Comparison of ENCODE assay signal across 33 cellular contexts in the genomic region with DNA sequence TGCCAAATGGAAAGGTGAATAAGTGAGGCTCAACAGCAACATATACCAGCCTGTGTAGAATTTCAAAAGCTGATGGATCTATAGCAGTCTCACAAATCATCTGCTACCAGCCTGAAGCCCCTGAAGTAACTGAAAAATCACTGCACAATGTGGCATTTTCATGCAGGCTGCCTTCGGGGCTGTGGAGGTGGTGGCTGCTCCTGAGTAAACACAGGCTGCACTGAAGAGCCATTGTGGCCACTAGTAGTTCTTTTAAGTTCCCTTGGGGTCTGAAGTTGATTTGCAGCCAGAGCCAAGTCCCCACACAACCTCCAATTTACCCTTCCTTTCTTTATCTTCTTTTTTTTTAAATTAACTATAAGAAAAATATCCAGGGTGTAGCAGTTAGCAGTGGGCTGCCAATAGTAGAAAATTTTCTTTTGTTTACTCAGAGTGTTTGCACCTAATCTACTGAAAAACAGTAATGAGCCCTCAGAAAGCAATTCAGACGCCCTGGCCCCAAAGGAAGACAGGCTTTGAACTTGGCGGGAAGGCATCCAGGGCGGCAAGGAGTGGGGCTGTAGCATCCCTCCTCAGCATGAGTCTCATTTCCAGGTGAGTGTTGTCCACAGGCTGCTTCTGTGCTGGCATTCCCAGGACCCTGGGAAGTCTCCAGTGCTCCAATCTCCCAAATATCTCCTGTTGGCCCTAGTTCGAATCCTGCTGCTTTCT. TPM values are rescaled to one million over a fixed set of nuclear protein-coding genes. Genes with fewer than 3 reads are reported as not detected.
DNase-seq lines count a peak whose midpoint lies in the region; ATAC-seq and TF ChIP-seq lines count a peak whose summit lies in the region.
"Had no signal": no experiment of that assay in that cellular context is flagged by ENCODE, and none has a peak within 500 bp of the region (broad histone marks: within the 10 kb centered on the region; RNA-seq: fewer than 3 reads in every experiment).

No MANE protein-coding gene starts in this region.

- H3K36me3 Mint-ChIP-seq in GM23338 (ENCODE audit: low read depth) = no peaks in the 10 kb centered on the region
- H3K36me3 Mint-ChIP-seq: immature natural killer cell had no signal

- H3K27ac Mint-ChIP-seq in GM23338 = no peak overlapping the region
- H3K27ac Mint-ChIP-seq: activated CD4-positive, alpha-beta T cell treated with anti-CD3 and anti-CD28 coated beads, Interleukin-2, amount 10 ng/mL, durations not matched to agents 24 days and 14 days; activated T-cell treated with anti-CD3 and anti-CD28 coated beads, Interleukin-2, amount 50 U/mL, for 24 hours; CD4-positive, alpha-beta T cell; dendritic cell treated with granulocyte-macrophage colony-stimulating factor and Interleukin-4, amounts not matched to agents 40 ng/mL and 50 ng/mL, for 4 days; immature natural killer cell had no signal

- no peak overlapping the region for H3K4me3 Mint-ChIP-seq in GM23338
- H3K4me3 Mint-ChIP-seq: activated CD4-positive, alpha-beta T cell treated with anti-CD3 and anti-CD28 coated beads, Interleukin-2, amount 10 ng/mL, durations not matched to agents 24 days and 14 days; activated T-cell treated with anti-CD3 and anti-CD28 coated beads, Interleukin-2, amount 50 U/mL, for 24 hours; CD4-positive, alpha-beta T cell; central memory CD8-positive, alpha-beta T cell; dendritic cell treated with granulocyte-macrophage colony-stimulating factor and Interleukin-4, amounts not matched to agents 40 ng/mL and 50 ng/mL, for 4 days; immature natural killer cell had no signal

- no peaks in the 10 kb centered on the region for H3F3A ChIP-seq in GM23338 (replicated peaks; ENCODE audit: low read depth)

- H3K9me2 ChIP-seq in GM23338 (ENCODE audit: insufficient read depth) = no peaks in the 10 kb centered on the region

- intact Hi-C loops in left cardiac atrium (cut with DNase I) = no loop called here

- no peaks in the 10 kb centered on the region; the same call in 2 of the 3 replicates for H3K4me1 Mint-ChIP-seq in GM23338
- H3K4me1 Mint-ChIP-seq: activated CD4-positive, alpha-beta T cell treated with anti-CD3 and anti-CD28 coated beads, Interleukin-2, amount 10 ng/mL, durations not matched to agents 24 days and 14 days; central memory CD8-positive, alpha-beta T cell; immature natural killer cell had no signal

- ATAC-seq in GM23338 (peak; percentile 56; the same call in 2 of the 3 replicates), lung (ENCODE audit: insufficient read depth, low FRiP score) (peak; percentile 12), left cardiac atrium (no peak)
- ATAC-seq: gastrocnemius medialis, K562, left lobe of liver had no signal

- no peaks in the 10 kb centered on the region for H3K9me3 ChIP-seq in SJCRH30 (replicated peaks)
- no peaks in the 10 kb centered on the region for H3K9me3 ChIP-seq in lung (ENCODE audit: control insufficient read depth in 2 of 2, insufficient read depth in 1 of 2, low read length in 1 of 2)
- H3K9me3 ChIP-seq: esophagus squamous epithelium, gastrocnemius medialis, HAP-1, neutrophil, prostate gland, suprapubic skin had no signal

- H3K36me3 ChIP-seq in GM23338 (ENCODE audit: insufficient read depth) = no peaks in the 10 kb centered on the region
- H3K36me3 ChIP-seq in SJCRH30 = no peaks in the 10 kb centered on the region
- H3K36me3 ChIP-seq in lung (ENCODE audit: control insufficient read depth in 2 of 2, insufficient read depth in 2 of 2, low read length in 2 of 2) = no peaks in the 10 kb centered on the region
- H3K36me3 ChIP-seq: esophagus squamous epithelium, gastrocnemius medialis, HAP-1, neutrophil, prostate gland, suprapubic skin, WERI-Rb-1 had no signal

- H3K27me3 Mint-ChIP-seq in GM23338 (ENCODE audit: insufficient read depth, low read depth, poor library complexity) = peaks cover 4% of the 10 kb centered on the region

- 42 to 59% methylated on average over 5 of the region's 5 CpGs for WGBS in lung, 2 donors

- TF ChIP-seq CTCF in GM23338 (conservative IDR thresholded peaks at IDR 0.05; ENCODE audit: low read depth in 2 of 2) (no peak), lung (IDR thresholded peaks at IDR 0.05; ENCODE audit: control extremely low read depth, extremely low read depth) (no peak)

- H2AFZ ChIP-seq in GM23338 = peak overlapping the region; percentile 89

- H3K79me2 ChIP-seq in GM23338 (replicated peaks; ENCODE audit: insufficient read depth) = no peaks in the 10 kb centered on the region

- H4K20me1 ChIP-seq in GM23338 (replicated peaks; ENCODE audit: insufficient read depth) = no peaks in the 10 kb centered on the region

- H3K4me1 ChIP-seq in GM23338 (ENCODE audit: insufficient read depth) = 0 out of 2 replicates have a peak, but pooled peaks cover 6% of the 10 kb centered on the region
- no peaks in the 10 kb centered on the region; the same call in 1 of the 2 replicates for H3K4me1 ChIP-seq in SJCRH30
- no peaks in the 10 kb centered on the region for H3K4me1 ChIP-seq in lung (ENCODE audit: control insufficient read depth in 2 of 2, insufficient read depth in 2 of 2, low read length in 2 of 2)
- H3K4me1 ChIP-seq: esophagus squamous epithelium, gastrocnemius medialis, HAP-1, prostate gland, suprapubic skin had no signal

- H3K27me3 ChIP-seq in GM23338 (ENCODE audit: insufficient read depth) = no peaks in the 10 kb centered on the region
- no peaks in the 10 kb centered on the region for H3K27me3 ChIP-seq in SJCRH30
- H3K27me3 ChIP-seq in lung (ENCODE audit: control insufficient read depth, insufficient read depth) = no peaks in the 10 kb centered on the region
- H3K27me3 ChIP-seq: gastrocnemius medialis, neutrophil, suprapubic skin had no signal

- no peak overlapping the region for H3K4me2 ChIP-seq in GM23338

- no peak overlapping the region for H3K27ac ChIP-seq in GM23338 (ENCODE audit: low read depth)
- H3K27ac ChIP-seq in SJCRH30 = no peak overlapping the region
- H3K27ac ChIP-seq in lung (ENCODE audit: low read depth in 1 of 2, low read length in 1 of 2) = no peak overlapping the region
- H3K27ac ChIP-seq: esophagus squamous epithelium, gastrocnemius medialis, neutrophil, prostate gland, suprapubic skin, WERI-Rb-1 had no signal

- no peaks in the 10 kb centered on the region for H3K9me3 Mint-ChIP-seq in GM23338
- H3K9me3 Mint-ChIP-seq: activated CD4-positive, alpha-beta T cell treated with anti-CD3 and anti-CD28 coated beads, Interleukin-2, amount 10 ng/mL, durations not matched to agents 24 days and 14 days; activated T-cell treated with anti-CD3 and anti-CD28 coated beads, Interleukin-2, amount 50 U/mL, for 24 hours; CD4-positive, alpha-beta T cell; central memory CD8-positive, alpha-beta T cell; dendritic cell treated with granulocyte-macrophage colony-stimulating factor and Interleukin-4, amounts not matched to agents 40 ng/mL and 50 ng/mL, for 4 days had no signal

- DNase-seq in NCI-H1417 (lab: John Stamatoyannopoulos, UW) = peak; percentile 6 to 48 (median 46)
- DNase-seq in NCI-H1417 treated with DMSO at 0.1 percent for 48 hours (lab: John Stamatoyannopoulos, UW) = no peak
- DNase-seq in GM23338 (ENCODE audit: low spot score) = peak; percentile 33
- peak; percentile 11 to 42 for DNase-seq in SJCRH30
- no peak for DNase-seq in lung (ENCODE audit: low spot score)
- no peak for DNase-seq in UCSD-AML1 (lab: John Stamatoyannopoulos, UW; ENCODE audit: unreplicated experiment)
- DNase-seq in activated naive CD4-positive, alpha-beta T cell (lab: John Stamatoyannopoulos, UW) = no peak
- DNase-seq in left cardiac atrium = no peak
- DNase-seq: 8988T; activated CD4-positive, alpha-beta T cell treated with anti-CD3 and anti-CD28 coated beads, Interleukin-2, amount 10 ng/mL, durations not matched to agents 24 days and 14 days; activated gamma-delta T cell; activated T-cell treated with anti-CD3 and anti-CD28 coated beads, Interleukin-2, amount 50 U/mL, for 24 hours; AML-193; CD4-positive, alpha-beta T cell; esophagus squamous epithelium; gastrocnemius medialis; hippocampal formation; immature natural killer cell; NCI-H1436; NCI-H526 treated with DMSO at 0.1 percent for 48 hours; RPMI8226; stimulated activated naive CD4-positive, alpha-beta T cell; WERI-Rb-1 had no signal

- no peak overlapping the region for H3K4me3 ChIP-seq in GM23338
- H3K4me3 ChIP-seq in SJCRH30 = no peak overlapping the region
- H3K4me3 ChIP-seq in lung = no peak overlapping the region
- H3K4me3 ChIP-seq: esophagus squamous epithelium, gastrocnemius medialis, HAP-1, K562, prostate gland, suprapubic skin had no signal

TF ChIP-seq in GM23338, 12 proteins besides CTCF, POLR2A, EP300 and RAD21:
- TF ChIP-seq POLR2AphosphoS5 (IDR thresholded peaks at IDR 0.05; ENCODE audit: low read depth) (no peak), EZH2phosphoT487 (IDR thresholded peaks at IDR 0.05; ENCODE audit: unreplicated experiment) (no peak), CREB1 (CRISPR knock-in tag; IDR thresholded peaks at IDR 0.05; ENCODE audit: low read depth) (no peak), EZH2 (IDR thresholded peaks at IDR 0.05; ENCODE audit: low read depth, unreplicated experiment) (no peak), JUNB (IDR thresholded peaks at IDR 0.05; ENCODE audit: unreplicated experiment) (no peak)

RNA-seq across cellular contexts. Expression of a gene that starts 13.3 kb away (rescaled TPM):
- total RNA-seq in GM23338 (2014; rRNA removed; shearing (Covaris generic)) = 3.6 and 4.3 TPM in 2 replicates
- 1.1 and 1.4 TPM in 2 replicates for polyA plus RNA-seq in GM23338 (2016; fragmentation: Nextera tagmentation; extraction: Ambion mirVana)
- 14.8 and 15.6 TPM in 2 replicates for total RNA-seq in SJCRH30 (2014; rRNA removed; shearing (Covaris generic))
- 1 to 10 TPM; 1.8 to 2.9 TPM for total RNA-seq in lung
- under 1 TPM; 0.17 to 0.30 TPM for polyA plus RNA-seq in lung
- total RNA-seq in left cardiac atrium = under 1 TPM; 0.60 to 0.82 TPM
- total RNA-seq: activated CD4-positive, alpha-beta T cell treated with anti-CD3 and anti-CD28 coated beads, Interleukin-2, amount 10 ng/mL, durations not matched to agents 24 days and 14 days; activated CD8-positive, alpha-beta memory T cell treated with anti-CD3 and anti-CD28 coated beads for 36 hours; CD4-positive, alpha-beta T cell; K562; T-helper 2 cell treated with Interferon-gamma antibody and Interleukin-4, amounts not matched to agents 100 ng/mL and 5 ng/mL, for 36 hours had no signal
- polyA plus RNA-seq: immature natural killer cell, K562 had no signal

RNA-seq across cellular contexts. Expression of a gene that starts 45.3 kb away (rescaled TPM):
- total RNA-seq in GM23338 (2014; rRNA removed; shearing (Covaris generic)) = 4.4 and 5.7 TPM in 2 replicates
- polyA plus RNA-seq in GM23338 (2016; fragmentation: Nextera tagmentation; extraction: Ambion mirVana) (2.1 and 2.8 TPM in 2 replicates), lung (1 to 10 TPM; 2.4 to 3.7 TPM)
- 4.0 and 4.8 TPM in 2 replicates for total RNA-seq in SJCRH30 (2014; rRNA removed; shearing (Covaris generic))
- total RNA-seq in lung (10 to 100 TPM in 1 of 2 donors, 1 to 10 TPM in 1; 9.4 to 28.7 TPM), left cardiac atrium (1 to 10 TPM; 1.9 to 2.7 TPM)
- total RNA-seq: activated CD4-positive, alpha-beta T cell treated with anti-CD3 and anti-CD28 coated beads, Interleukin-2, amount 10 ng/mL, durations not matched to agents 24 days and 14 days; activated CD8-positive, alpha-beta memory T cell treated with anti-CD3 and anti-CD28 coated beads for 36 hours; CD4-positive, alpha-beta T cell; T-helper 2 cell treated with Interferon-gamma antibody and Interleukin-4, amounts not matched to agents 100 ng/mL and 5 ng/mL, for 36 hours had no signal

Comparison
In these comparisons a context has a peak if more than half of its experiments do, and no peak if none do; other contexts are left out.
1. DNase-seq: peak in NCI-H1417 (3 of 3), GM23338 (single experiment) and SJCRH30 (2 of 2); none in NCI-H1417 treated with DMSO at 0.1 percent for 48 hours (single experiment), lung (single experiment), UCSD-AML1 (single experiment), activated naive CD4-positive, alpha-beta T cell (0 of 4) and left cardiac atrium (single experiment).
2. ATAC-seq: peak in GM23338 (single experiment) and lung (single experiment); none in left cardiac atrium (0 of 2).